14 cellular contexts compared by ENCODE assay signal in the genomic region with DNA sequence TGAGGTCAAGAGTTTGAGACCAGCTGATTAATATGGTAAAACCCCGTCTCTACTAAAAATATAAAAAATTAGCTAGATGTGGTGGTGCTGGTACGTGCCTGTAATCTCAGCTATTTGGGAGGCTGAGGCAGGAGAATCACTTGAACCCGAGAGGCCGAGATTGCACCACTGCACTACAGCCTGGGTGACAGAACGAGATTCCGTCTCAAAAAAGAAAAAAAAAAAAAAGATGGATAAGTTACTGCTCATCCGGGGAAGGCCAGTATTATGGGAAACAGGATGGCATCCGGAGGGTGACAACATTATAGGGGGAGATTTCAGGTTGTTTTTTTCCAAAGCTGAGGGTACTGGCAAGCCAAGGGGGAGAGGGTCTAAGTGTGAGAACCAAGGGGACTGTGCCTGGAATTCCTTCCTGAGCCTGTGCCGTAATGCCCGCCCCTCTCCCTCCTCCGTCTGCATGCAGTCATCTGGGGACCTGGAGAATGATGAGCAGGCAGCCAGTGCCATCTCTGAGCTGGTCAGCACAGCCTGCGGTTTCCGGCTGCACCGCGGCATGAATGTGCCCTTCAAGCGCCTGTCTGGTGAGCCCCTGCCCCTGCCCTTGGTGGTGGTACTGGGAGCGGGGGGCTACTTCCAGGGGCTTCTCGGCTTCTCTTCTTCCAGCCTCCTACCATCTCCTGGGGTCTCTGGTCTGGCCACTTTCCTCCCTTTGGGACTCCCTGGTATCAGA. TPM values are rescaled to one million over a fixed set of nuclear protein-coding genes. Genes with fewer than 3 reads are reported as not detected.
DNase-seq lines count a peak whose midpoint lies in the region; ATAC-seq and TF ChIP-seq lines count a peak whose summit lies in the region.
"Had no signal": no experiment of that assay in that cellular context is flagged by ENCODE, and none has a peak within 500 bp of the region (broad histone marks: within the 10 kb centered on the region; RNA-seq: fewer than 3 reads in every experiment).

No MANE protein-coding gene starts in this region.

- no peaks in the 10 kb centered on the region for H3K27me3 ChIP-seq in mammary epithelial cell (ENCODE audit: insufficient read depth, low read length)

- no peak overlapping the region for H3K4me2 ChIP-seq in mammary epithelial cell (ENCODE audit: insufficient read depth, low read depth, low read length)

- TSS peak; percentile 16 for BruUV-seq in MCF 10A (replicated peaks; lab: Mats Ljungman, UMichigan)
- no TSS peak for BruUV-seq in mammary epithelial cell (replicated peaks; lab: Mats Ljungman, UMichigan)

- H3K4me1 ChIP-seq in mammary epithelial cell (ENCODE audit: insufficient read depth, low read length): peaks cover 18% of the 10 kb centered on the region

- H3K27ac ChIP-seq in mammary epithelial cell (ENCODE audit: insufficient read depth, low read depth, low read length) (no peak overlapping the region), RWPE1 (peak overlapping the region; percentile 93), cingulate gyrus (ENCODE audit: low read depth, low read length) (peak overlapping the region; percentile 10)
- H3K27ac ChIP-seq: VCaP had no signal

- WGBS in mammary epithelial cell (ENCODE audit: low coverage, missing lambda C conversion rate): 90% methylated on average over 16 of the region's 18 CpGs

- in situ Hi-C loops in mammary epithelial cell (cut with MboI; ENCODE audit: low sequenced_read_pairs in 2 of 2): no loop called here

- H3K36me3 ChIP-seq in mammary epithelial cell (ENCODE audit: insufficient read depth, low read length): peaks cover 17% of the 10 kb centered on the region

- dilution Hi-C loops in mammary epithelial cell (cut with HindIII; ENCODE audit: low sequenced_read_pairs): no loop called here

- no peak overlapping the region for H3K27ac Mint-ChIP-seq in MCF 10A (ENCODE audit: low read depth, unreplicated experiment)
- H3K27ac Mint-ChIP-seq in stimulated activated memory B cell treated with anti-CD40 and anti-IgM and Interleukin-4, amounts not matched to agents 10 μg/mL and 1 μg/mL and 100 μg/mL, for 72 hours: peak overlapping the region; percentile 20
- H3K27ac Mint-ChIP-seq in effector memory CD8-positive, alpha-beta T cell: peak overlapping the region in 1 of 2 donors; percentile 45

- POLR2A ChIA-PET in MCF 10A (lab: Yijun Ruan, JAX): interaction anchor here (0.6 kb wide), 1 partner anchor 49 kb away, joined by 3 read pairs; no protein-coding TSS in a partner anchor
- POLR2A ChIA-PET in RWPE1 (lab: Yijun Ruan, JAX; ENCODE audit: low non-redundant PET): no interaction called here

- no peak for ATAC-seq in stimulated activated memory B cell treated with anti-CD40 and anti-IgM and Interleukin-4, amounts not matched to agents 10 μg/mL and 1 μg/mL and 100 μg/mL, for 72 hours
- no peak for ATAC-seq in effector memory CD8-positive, alpha-beta T cell (replicated peaks)

- peaks cover 26% of the 10 kb centered on the region for H3K4me1 Mint-ChIP-seq in MCF 10A (ENCODE audit: insufficient read depth, unreplicated experiment)
- H3K4me1 Mint-ChIP-seq in stimulated activated memory B cell treated with anti-CD40 and anti-IgM and Interleukin-4, amounts not matched to agents 10 μg/mL and 1 μg/mL and 100 μg/mL, for 72 hours: peaks cover 64% of the 10 kb centered on the region
- H3K4me1 Mint-ChIP-seq in effector memory CD8-positive, alpha-beta T cell (ENCODE audit: low read depth in 2 of 2): peaks cover 41 to 43% of the 10 kb centered on the region in 2 donors

- no peaks in the 10 kb centered on the region for H3K9me3 Mint-ChIP-seq in MCF 10A (ENCODE audit: unreplicated experiment)
- H3K9me3 Mint-ChIP-seq in stimulated activated memory B cell treated with anti-CD40 and anti-IgM and Interleukin-4, amounts not matched to agents 10 μg/mL and 1 μg/mL and 100 μg/mL, for 72 hours: no peaks in the 10 kb centered on the region
- no peaks in the 10 kb centered on the region for H3K9me3 Mint-ChIP-seq in effector memory CD8-positive, alpha-beta T cell

- no peak overlapping the region for H3K4me3 ChIP-seq in mammary epithelial cell (replicated peaks in 1 of 3; ENCODE audit: insufficient read depth in 1 of 3, low read depth in 2 of 3, low read length in 3 of 3)
- H3K4me3 ChIP-seq: SK-N-MC had no signal

- intact Hi-C loops in MCF 10A (cut with micrococcal nuclease): no loop called here
- intact Hi-C loops in mammary epithelial cell (cut with micrococcal nuclease): no loop called here

- DNase-seq in MCF 10A (ENCODE audit: unreplicated experiment): no peak
- DNase-seq in mammary epithelial cell: no peak
- no peak for DNase-seq in RWPE1 (ENCODE audit: low spot score)
- no peak for DNase-seq in effector memory CD8-positive, alpha-beta T cell
- DNase-seq in NCI-H2107 treated with DMSO at 0.1 percent for 48 hours (lab: John Stamatoyannopoulos, UW; ENCODE audit: unreplicated experiment): no peak
- no peak for DNase-seq in NCI-H345 (lab: John Stamatoyannopoulos, UW)
- DNase-seq: effector CD8-positive, alpha-beta T cell; kidney; NCI-H146; NCI-H446 had no signal

- no peak overlapping the region for H3K9ac ChIP-seq in mammary epithelial cell (ENCODE audit: insufficient read depth, low read length)

- no peaks in the 10 kb centered on the region for H4K20me1 ChIP-seq in mammary epithelial cell (ENCODE audit: insufficient read depth, low read length)

- H3K27me3 Mint-ChIP-seq in MCF 10A (ENCODE audit: insufficient read depth, unreplicated experiment): no peaks in the 10 kb centered on the region
- no peaks in the 10 kb centered on the region for H3K27me3 Mint-ChIP-seq in stimulated activated memory B cell treated with anti-CD40 and anti-IgM and Interleukin-4, amounts not matched to agents 10 μg/mL and 1 μg/mL and 100 μg/mL, for 72 hours
- H3K27me3 Mint-ChIP-seq in effector memory CD8-positive, alpha-beta T cell: no peaks in the 10 kb centered on the region

- H3K79me2 ChIP-seq in mammary epithelial cell (ENCODE audit: insufficient read depth, low read length): peaks cover 55% of the 10 kb centered on the region

- CTCF ChIA-PET in MCF 10A (lab: Yijun Ruan, JAX) (interaction anchor here (0.7 kb wide), 1 partner anchor 18 kb away, joined by 3 read pairs; no protein-coding TSS in a partner anchor), mammary epithelial cell (lab: Charles Lee; ENCODE audit: low non-redundant PET) (no interaction called here), RWPE1 (lab: Yijun Ruan, JAX) (no interaction called here)

- peaks cover 44% of the 10 kb centered on the region for H3K36me3 Mint-ChIP-seq in MCF 10A (ENCODE audit: insufficient read depth, unreplicated experiment)
- H3K36me3 Mint-ChIP-seq in stimulated activated memory B cell treated with anti-CD40 and anti-IgM and Interleukin-4, amounts not matched to agents 10 μg/mL and 1 μg/mL and 100 μg/mL, for 72 hours: peaks cover 30% of the 10 kb centered on the region
- H3K36me3 Mint-ChIP-seq in effector memory CD8-positive, alpha-beta T cell (ENCODE audit: insufficient read depth): peaks cover 59% of the 10 kb centered on the region

- no peak overlapping the region for H3K4me3 Mint-ChIP-seq in MCF 10A (ENCODE audit: unreplicated experiment)
- no peak overlapping the region for H3K4me3 Mint-ChIP-seq in stimulated activated memory B cell treated with anti-CD40 and anti-IgM and Interleukin-4, amounts not matched to agents 10 μg/mL and 1 μg/mL and 100 μg/mL, for 72 hours
- H3K4me3 Mint-ChIP-seq in effector memory CD8-positive, alpha-beta T cell: no peak overlapping the region

- no peak for TF ChIP-seq CTCF in MCF 10A (IDR thresholded peaks at IDR 0.05; ENCODE audit: unreplicated experiment)
- no peak for TF ChIP-seq CTCF in mammary epithelial cell (conservative IDR thresholded peaks at IDR 0.05 in 1 of 2, IDR thresholded peaks at IDR 0.05 in 1 of 2; ENCODE audit: extremely low read depth in 1 of 2, insufficient read depth in 1 of 2, low read depth in 1 of 2, low read length in 2 of 2)
- TF ChIP-seq CTCF in RWPE1 (conservative IDR thresholded peaks at IDR 0.05; ENCODE audit: low read depth): no peak

- no peaks in the 10 kb centered on the region for H3K9me3 ChIP-seq in mammary epithelial cell (replicated peaks; ENCODE audit: insufficient read depth, low read length)

- no peak overlapping the region for H2AFZ ChIP-seq in mammary epithelial cell (ENCODE audit: low read depth, low read length)

RNA-seq across cellular contexts. Expression of gene LAMTOR4, which starts 4.4 kb away (rescaled TPM):
- 76.6 and 87.3 TPM in 2 replicates for total RNA-seq in MCF 10A (2022)
- total RNA-seq in mammary epithelial cell: 10 to 100 TPM; 41.7 to 73.2 TPM
- polyA plus RNA-seq in mammary epithelial cell: 221 TPM
- polyA minus RNA-seq in mammary epithelial cell: 25.1 TPM

RNA-seq across cellular contexts. Expression of gene TRAPPC14, which starts 5.4 kb away (rescaled TPM):
- 18.0 and 21.7 TPM in 2 replicates for total RNA-seq in MCF 10A (2022)
- total RNA-seq in mammary epithelial cell: 10 to 100 TPM; 15.3 to 28.5 TPM
- polyA plus RNA-seq in mammary epithelial cell: 3.0 TPM
- polyA minus RNA-seq in mammary epithelial cell: 5.3 TPM

RNA-seq across cellular contexts. Expression of gene GAL3ST4, which starts 15.3 kb away (rescaled TPM):
- total RNA-seq in MCF 10A (2022) (0.17 and 0.26 TPM in 2 replicates), mammary epithelial cell (10 to 100 TPM in 1 of 2 donors, 1 to 10 TPM in 1; 2.0 to 10.6 TPM)
- polyA plus RNA-seq in mammary epithelial cell: 5.9 TPM
- polyA minus RNA-seq in mammary epithelial cell: 2.6 TPM

RNA-seq across cellular contexts. Expression of gene GPC2, which starts 24.1 kb away (rescaled TPM):
- total RNA-seq in MCF 10A (2022): 0.65 and 1.0 TPM in 2 replicates
- total RNA-seq in mammary epithelial cell: 1 to 10 TPM; 4.0 to 6.4 TPM
- polyA plus RNA-seq in mammary epithelial cell: 0.53 TPM
- 0.88 TPM for polyA minus RNA-seq in mammary epithelial cell

RNA-seq across cellular contexts. Expression of gene STAG3, which starts 24.6 kb away (rescaled TPM):
- 1.1 and 1.5 TPM in 2 replicates for total RNA-seq in MCF 10A (2022)
- 1 to 10 TPM in 1 of 2 donors, under 1 TPM in 1; 0.33 to 2.7 TPM for total RNA-seq in mammary epithelial cell
- 0.34 TPM for polyA plus RNA-seq in mammary epithelial cell
- polyA minus RNA-seq in mammary epithelial cell: not detected
